Comparison of ENCODE assay signal across 9 cellular contexts in genomic region chr1:114126696-114127095, GRCh38. TPM values are rescaled to one million over a fixed set of nuclear protein-coding genes. Genes with fewer than 3 reads are reported as not detected.
A peak's percentile ranks its signal among the peaks of the same experiment; 100 is the strongest.
DNase-seq lines count a peak whose midpoint lies in the region; ATAC-seq and TF ChIP-seq lines count a peak whose summit lies in the region.
"Had no signal": no experiment of that assay in that cellular context is flagged by ENCODE, and none has a peak within 500 bp of the region (broad histone marks: within the 10 kb centered on the region; RNA-seq: fewer than 3 reads in every experiment).

No MANE protein-coding gene starts in this region.

- TF ChIP-seq CTCF in mesothelial cell of epicardium (IDR thresholded peaks at IDR 0.05; ENCODE audit: unreplicated experiment), result no peak

- DNase-seq in AML-193 (lab: John Stamatoyannopoulos, UW) (peak; percentile 12 to 27), GM19238 (ENCODE audit: insufficient read length, low spot score) (peak; percentile 58), caudate nucleus (lab: John Stamatoyannopoulos, UW) (peak in 15 of 61 donors; percentile 3 to 38 (median 21)), kidney tubule cell (ENCODE audit: low spot score) (no peak), NCI-H1436 treated with DMSO at 0.1 percent for 48 hours (lab: John Stamatoyannopoulos, UW) (no peak), mesothelial cell of epicardium (ENCODE audit: low spot score in 2 of 2, unreplicated experiment in 2 of 2) (no peak)
- DNase-seq in activated CD4-positive, alpha-beta T cell treated with anti-CD3 and anti-CD28 coated beads, Interleukin-2, amount 10 ng/mL, durations not matched to agents 7 days and 5 days, result no peak
- DNase-seq: trophoblast cell had no signal

- no peak overlapping the region for H3K4me3 Mint-ChIP-seq in activated CD4-positive, alpha-beta T cell treated with anti-CD3 and anti-CD28 coated beads, Interleukin-2, amount 10 ng/mL, durations not matched to agents 7 days and 5 days
- H3K4me3 Mint-ChIP-seq in mesothelial cell of epicardium, result no peak overlapping the region

- peaks cover 5% of the 10 kb centered on the region for H3K27me3 Mint-ChIP-seq in activated CD4-positive, alpha-beta T cell treated with anti-CD3 and anti-CD28 coated beads, Interleukin-2, amount 10 ng/mL, durations not matched to agents 7 days and 5 days
- H3K27me3 Mint-ChIP-seq in mesothelial cell of epicardium (ENCODE audit: low read depth), result peaks cover 10% of the 10 kb centered on the region

- POLR2A ChIA-PET in activated CD4-positive, alpha-beta T cell treated with anti-CD3 and anti-CD28 coated beads, Interleukin-2, amount 10 ng/mL, durations not matched to agents 7 days and 5 days (lab: Charles Lee), result no interaction called here

- H3K36me3 Mint-ChIP-seq in activated CD4-positive, alpha-beta T cell treated with anti-CD3 and anti-CD28 coated beads, Interleukin-2, amount 10 ng/mL, durations not matched to agents 7 days and 5 days (ENCODE audit: low read depth), result no peaks in the 10 kb centered on the region
- no peaks in the 10 kb centered on the region for H3K36me3 Mint-ChIP-seq in mesothelial cell of epicardium

- peaks cover 8% of the 10 kb centered on the region for H3K4me1 Mint-ChIP-seq in activated CD4-positive, alpha-beta T cell treated with anti-CD3 and anti-CD28 coated beads, Interleukin-2, amount 10 ng/mL, durations not matched to agents 7 days and 5 days
- H3K4me1 Mint-ChIP-seq in mesothelial cell of epicardium, result no peaks in the 10 kb centered on the region

- CTCF ChIA-PET in activated CD4-positive, alpha-beta T cell treated with anti-CD3 and anti-CD28 coated beads, Interleukin-2, amount 10 ng/mL, durations not matched to agents 7 days and 5 days (lab: Charles Lee), result no interaction called here

- no peaks in the 10 kb centered on the region for H3K9me3 Mint-ChIP-seq in activated CD4-positive, alpha-beta T cell treated with anti-CD3 and anti-CD28 coated beads, Interleukin-2, amount 10 ng/mL, durations not matched to agents 7 days and 5 days
- H3K9me3 Mint-ChIP-seq in mesothelial cell of epicardium, result no peaks in the 10 kb centered on the region

- peak overlapping the region; percentile 84 for H3K27ac ChIP-seq in caudate nucleus (ENCODE audit: low read depth, low read length)

- no peak overlapping the region for H3K27ac Mint-ChIP-seq in activated CD4-positive, alpha-beta T cell treated with anti-CD3 and anti-CD28 coated beads, Interleukin-2, amount 10 ng/mL, durations not matched to agents 7 days and 5 days
- H3K27ac Mint-ChIP-seq in mesothelial cell of epicardium, result no peak overlapping the region

- ATAC-seq in HG03103 (IDR thresholded peaks at IDR 0.05; ENCODE audit: low read depth, unreplicated experiment), result peak; percentile 61

RNA-seq across cellular contexts. Expression of gene SYT6, which starts 27.0 kb away (rescaled TPM):
- not detected for total RNA-seq in activated CD4-positive, alpha-beta T cell treated with anti-CD3 and anti-CD28 coated beads, Interleukin-2, amount 10 ng/mL, durations not matched to agents 7 days and 5 days
- total RNA-seq in mesothelial cell of epicardium, result 0.09 to 0.29 TPM (median 0.25 TPM) in 3 replicates

Comparison
In these comparisons a context has a peak if more than half of its experiments do, and no peak if none do; other contexts are left out.
1. DNase-seq: peak in AML-193 (2 of 2) and GM19238 (single experiment); none in activated CD4-positive, alpha-beta T cell treated with anti-CD3 and anti-CD28 coated beads, Interleukin-2, amount 10 ng/mL, durations not matched to agents 7 days and 5 days (single experiment), kidney tubule cell (single experiment), NCI-H1436 treated with DMSO at 0.1 percent for 48 hours (single experiment) and mesothelial cell of epicardium (0 of 2).